Comparison of ENCODE assay signal across 1 cellular context in genomic region chr1:183635606-183636333, GRCh38.
A peak's percentile ranks its signal among the peaks of the same experiment; 100 is the strongest.
TF ChIP-seq lines count a peak whose summit lies in the region.

TSS of gene ARPC5 (minus strand) at chr1:183635783. CDS start at chr1:183635659, 124 bp downstream.

TF ChIP-seq in HepG2, 621 proteins besides CTCF, POLR2A, EP300 and RAD21 (continued from another document and continues in another):
- peak; percentile 68 for TF ChIP-seq GMEB1 (CRISPR knock-in tag; IDR thresholded peaks at IDR 0.05; ENCODE audit: borderline replicate concordance)
- TF ChIP-seq RNF219 (CRISPR knock-in tag; IDR thresholded peaks at IDR 0.05) = no peak
- TF ChIP-seq POLR2G (IDR thresholded peaks at IDR 0.05; ENCODE audit: low read depth, low read length) = peak; percentile 88
- TF ChIP-seq E2F1 (CRISPR knock-in tag; IDR thresholded peaks at IDR 0.05) = peak; percentile 75
- no peak for TF ChIP-seq ZNF263 (CRISPR knock-in tag; IDR thresholded peaks at IDR 0.05)
- peak; percentile 44; the same call in 1 of the 2 replicates for TF ChIP-seq ZSCAN31 (CRISPR knock-in tag; IDR thresholded peaks at IDR 0.05; ENCODE audit: low read depth)
- no peak for TF ChIP-seq NR2F1 (CRISPR knock-in tag; IDR thresholded peaks at IDR 0.05)
- no peak for TF ChIP-seq FOXK1 (CRISPR knock-in tag; IDR thresholded peaks at IDR 0.05; ENCODE audit: borderline replicate concordance, low read depth)
- TF ChIP-seq BRCA1 (CRISPR knock-in tag; IDR thresholded peaks at IDR 0.05) = no peak
- TF ChIP-seq U2AF1 (optimal IDR thresholded peaks at IDR 0.05; ENCODE audit: low read depth, low read length) = no peak
- TF ChIP-seq ZNF350 (CRISPR knock-in tag; IDR thresholded peaks at IDR 0.05; ENCODE audit: borderline replicate concordance, low read depth) = peak; percentile 81
- peak; percentile 67 for TF ChIP-seq HNRNPLL (IDR thresholded peaks at IDR 0.05; ENCODE audit: low read depth, low read length, poor library complexity, severe bottlenecking)
- TF ChIP-seq SNAPC4 (CRISPR knock-in tag; IDR thresholded peaks at IDR 0.05) = peak; percentile 66; the same call in 1 of the 2 replicates
- TF ChIP-seq ZMYM3 (CRISPR knock-in tag; IDR thresholded peaks at IDR 0.05) = no peak; the same call in 1 of the 2 replicates
- TF ChIP-seq ZNF788 (CRISPR knock-in tag; IDR thresholded peaks at IDR 0.05; ENCODE audit: borderline replicate concordance) = peak; percentile 81; the same call in 1 of the 2 replicates
- peak; percentile 81 for TF ChIP-seq SAP130 (CRISPR knock-in tag; IDR thresholded peaks at IDR 0.05; ENCODE audit: low read depth)
- TF ChIP-seq AHDC1 (CRISPR knock-in tag; IDR thresholded peaks at IDR 0.05; ENCODE audit: borderline replicate concordance) = no peak
- TF ChIP-seq PAF1 (CRISPR knock-in tag; IDR thresholded peaks at IDR 0.05) = no peak
- 0 out of 2 replicates have a peak, but pooled peaks have one; percentile 34 for TF ChIP-seq ZNF383 (CRISPR knock-in tag; IDR thresholded peaks at IDR 0.05; ENCODE audit: borderline replicate concordance)
- TF ChIP-seq ZBTB14 (CRISPR knock-in tag; IDR thresholded peaks at IDR 0.05) = peak; percentile 84
- TF ChIP-seq ZFAT (CRISPR knock-in tag; conservative IDR thresholded peaks at IDR 0.05) = no peak
- no peak for TF ChIP-seq ZNF512 (CRISPR knock-in tag; IDR thresholded peaks at IDR 0.05)
- peak; percentile 74; the same call in 1 of the 2 replicates for TF ChIP-seq ZNF83 (CRISPR knock-in tag; IDR thresholded peaks at IDR 0.05; ENCODE audit: borderline replicate concordance)
- no peak for TF ChIP-seq XBP1 (CRISPR knock-in tag; IDR thresholded peaks at IDR 0.05)
- TF ChIP-seq ZFX (CRISPR knock-in tag; IDR thresholded peaks at IDR 0.05; ENCODE audit: low read depth) = peak; percentile 92
- TF ChIP-seq STAG1 (CRISPR knock-in tag; IDR thresholded peaks at IDR 0.05) = no peak
- TF ChIP-seq ZFP36L1 (CRISPR knock-in tag; IDR thresholded peaks at IDR 0.05) = 0 out of 2 replicates have a peak, but pooled peaks have one; percentile 66
- no peak for TF ChIP-seq PRDM4 (CRISPR knock-in tag; IDR thresholded peaks at IDR 0.05; ENCODE audit: borderline replicate concordance)
- no peak; the same call in 1 of the 2 replicates for TF ChIP-seq ZSCAN5A (CRISPR knock-in tag; IDR thresholded peaks at IDR 0.05; ENCODE audit: borderline replicate concordance)
